Comparison of ENCODE assay signal across 1 cellular context in the genomic region with DNA sequence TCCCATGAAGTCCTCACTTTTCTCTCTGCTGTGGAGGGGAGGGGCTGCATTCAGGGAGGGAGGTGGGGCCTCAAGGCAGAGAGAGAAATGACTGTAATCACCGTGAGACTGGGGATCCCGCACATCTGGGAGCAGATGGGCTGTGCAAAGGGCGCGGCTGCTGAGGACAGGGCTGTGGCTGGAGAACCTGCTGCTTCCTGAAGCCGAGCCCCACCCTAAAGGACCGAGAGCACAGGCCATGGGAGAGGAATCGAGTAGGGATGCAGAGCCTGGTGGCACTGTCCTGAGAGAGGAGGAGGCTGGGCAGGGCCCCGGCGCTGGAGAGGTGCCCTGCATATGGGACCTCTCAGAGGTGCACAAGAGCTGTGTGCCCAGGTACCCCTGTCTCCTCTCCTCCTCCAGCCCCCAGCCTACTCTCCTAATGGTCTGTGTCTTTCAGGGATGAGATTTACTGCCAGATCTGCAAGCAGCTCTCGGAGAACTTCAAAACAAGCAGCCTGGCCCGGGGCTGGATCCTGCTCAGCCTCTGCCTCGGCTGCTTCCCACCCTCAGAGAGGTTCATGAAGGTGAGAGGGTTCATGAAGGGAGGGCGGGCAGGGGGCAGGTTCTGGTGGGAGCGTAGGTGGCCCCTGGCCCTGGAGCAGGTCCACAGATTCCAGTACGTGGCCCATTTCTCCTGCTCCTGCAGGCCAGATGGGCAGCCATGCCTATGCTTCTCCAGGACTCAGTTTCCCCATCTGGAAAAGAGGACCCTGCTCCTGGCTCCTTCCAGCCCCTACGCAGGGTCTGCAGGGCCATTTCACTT.
TF ChIP-seq lines count a peak whose summit lies in the region.

No MANE protein-coding gene starts in this region.

TF ChIP-seq in WTC11, 78 proteins besides CTCF, POLR2A, EP300 and RAD21 (continued from another document):
- TF ChIP-seq, protein P1, sequence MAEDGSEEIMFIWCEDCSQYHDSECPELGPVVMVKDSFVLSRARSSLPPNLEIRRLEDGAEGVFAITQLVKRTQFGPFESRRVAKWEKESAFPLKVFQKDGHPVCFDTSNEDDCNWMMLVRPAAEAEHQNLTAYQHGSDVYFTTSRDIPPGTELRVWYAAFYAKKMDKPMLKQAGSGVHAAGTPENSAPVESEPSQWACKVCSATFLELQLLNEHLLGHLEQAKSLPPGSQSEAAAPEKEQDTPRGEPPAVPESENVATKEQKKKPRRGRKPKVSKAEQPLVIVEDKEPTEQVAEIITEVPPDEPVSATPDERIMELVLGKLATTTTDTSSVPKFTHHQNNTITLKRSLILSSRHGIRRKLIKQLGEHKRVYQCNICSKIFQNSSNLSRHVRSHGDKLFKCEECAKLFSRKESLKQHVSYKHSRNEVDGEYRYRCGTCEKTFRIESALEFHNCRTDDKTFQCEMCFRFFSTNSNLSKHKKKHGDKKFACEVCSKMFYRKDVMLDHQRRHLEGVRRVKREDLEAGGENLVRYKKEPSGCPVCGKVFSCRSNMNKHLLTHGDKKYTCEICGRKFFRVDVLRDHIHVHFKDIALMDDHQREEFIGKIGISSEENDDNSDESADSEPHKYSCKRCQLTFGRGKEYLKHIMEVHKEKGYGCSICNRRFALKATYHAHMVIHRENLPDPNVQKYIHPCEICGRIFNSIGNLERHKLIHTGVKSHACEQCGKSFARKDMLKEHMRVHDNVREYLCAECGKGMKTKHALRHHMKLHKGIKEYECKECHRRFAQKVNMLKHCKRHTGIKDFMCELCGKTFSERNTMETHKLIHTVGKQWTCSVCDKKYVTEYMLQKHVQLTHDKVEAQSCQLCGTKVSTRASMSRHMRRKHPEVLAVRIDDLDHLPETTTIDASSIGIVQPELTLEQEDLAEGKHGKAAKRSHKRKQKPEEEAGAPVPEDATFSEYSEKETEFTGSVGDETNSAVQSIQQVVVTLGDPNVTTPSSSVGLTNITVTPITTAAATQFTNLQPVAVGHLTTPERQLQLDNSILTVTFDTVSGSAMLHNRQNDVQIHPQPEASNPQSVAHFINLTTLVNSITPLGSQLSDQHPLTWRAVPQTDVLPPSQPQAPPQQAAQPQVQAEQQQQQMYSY (CRISPR knock-in tag; IDR thresholded peaks at IDR 0.05): no peak
- no peak for TF ChIP-seq CBFB (CRISPR knock-in tag; IDR thresholded peaks at IDR 0.05; ENCODE audit: low read depth)
- no peak for TF ChIP-seq ZBTB21 (CRISPR knock-in tag; IDR thresholded peaks at IDR 0.05; ENCODE audit: borderline replicate concordance)
- TF ChIP-seq RORB (CRISPR knock-in tag; IDR thresholded peaks at IDR 0.05): no peak
